Comparison of ENCODE assay signal across 8 cellular contexts in the genomic region with DNA sequence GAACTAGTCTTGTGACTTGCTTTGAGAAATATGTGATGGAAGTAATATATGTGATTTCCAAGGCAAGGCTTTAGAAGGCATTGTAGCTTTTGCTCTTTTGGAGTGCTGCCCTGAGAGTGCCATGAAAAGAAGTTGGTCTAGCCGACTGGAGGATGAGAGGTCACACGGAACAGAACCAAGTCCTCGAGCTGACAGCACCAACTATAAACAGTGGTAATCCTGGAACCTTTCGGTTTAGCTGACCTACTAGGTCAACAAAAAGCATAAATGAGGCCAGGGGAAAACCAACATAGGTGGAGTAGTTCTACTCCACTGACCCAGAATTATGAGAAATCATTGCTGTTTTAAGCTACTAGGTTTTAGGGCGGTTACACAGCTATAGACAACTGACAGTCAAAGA. TPM values are rescaled to one million over a fixed set of nuclear protein-coding genes. Genes with fewer than 3 reads are reported as not detected.
DNase-seq lines count a peak whose midpoint lies in the region; ATAC-seq and TF ChIP-seq lines count a peak whose summit lies in the region.

No MANE protein-coding gene starts in this region.

- H3K27me3 ChIP-seq in iPS-15b (ENCODE audit: control insufficient read depth, insufficient read depth, low read length) (no peaks in the 10 kb centered on the region), suprapubic skin (no peaks in the 10 kb centered on the region)

- H3K4me1 ChIP-seq in iPS-15b (ENCODE audit: control insufficient read depth, insufficient read depth, low read length) (peaks cover 6% of the 10 kb centered on the region), suprapubic skin (peaks cover 33% of the 10 kb centered on the region)

- no peak overlapping the region for H3K27ac ChIP-seq in suprapubic skin

- H3K27me3 Mint-ChIP-seq in activated T-cell treated with anti-CD3 and anti-CD28 coated beads, Interleukin-2, amount 50 U/mL, for 24 hours, result no peaks in the 10 kb centered on the region
- no peaks in the 10 kb centered on the region for H3K27me3 Mint-ChIP-seq in activated T-cell treated with anti-CD3 and anti-CD28 coated beads, Interleukin-2, amount 50 U/mL, for 4 hours (ENCODE audit: low read depth)
- no peaks in the 10 kb centered on the region for H3K27me3 Mint-ChIP-seq in activated T-helper 1 cell treated with anti-CD3 and anti-CD28 coated beads, Interleukin-12 subunit alpha, Interleukin-12 subunit beta, Interleukin-2, Interleukin-4 antibody, amounts not matched to agents 30 ng/mL and 10 ng/mL and 1 ng/mL, durations not matched to agents 14 hours and 24 hours and 36 hours (ENCODE audit: insufficient read depth)

- peaks cover 54% of the 10 kb centered on the region for H3K4me1 Mint-ChIP-seq in activated T-cell treated with anti-CD3 and anti-CD28 coated beads, Interleukin-2, amount 50 U/mL, for 24 hours (ENCODE audit: low read depth)
- H3K4me1 Mint-ChIP-seq in activated T-cell treated with anti-CD3 and anti-CD28 coated beads, Interleukin-2, amount 50 U/mL, for 4 hours (ENCODE audit: low read depth), result peaks cover 55% of the 10 kb centered on the region
- peaks cover 44% of the 10 kb centered on the region for H3K4me1 Mint-ChIP-seq in activated T-helper 1 cell treated with anti-CD3 and anti-CD28 coated beads, Interleukin-12 subunit alpha, Interleukin-12 subunit beta, Interleukin-2, Interleukin-4 antibody, amounts not matched to agents 30 ng/mL and 10 ng/mL and 1 ng/mL, durations not matched to agents 14 hours and 24 hours and 36 hours (ENCODE audit: low read depth)

- H3K36me3 Mint-ChIP-seq in activated T-cell treated with anti-CD3 and anti-CD28 coated beads, Interleukin-2, amount 50 U/mL, for 24 hours (ENCODE audit: low read depth), result peaks cover 36% of the 10 kb centered on the region
- peaks cover 26% of the 10 kb centered on the region for H3K36me3 Mint-ChIP-seq in activated T-cell treated with anti-CD3 and anti-CD28 coated beads, Interleukin-2, amount 50 U/mL, for 4 hours (ENCODE audit: insufficient read depth)
- H3K36me3 Mint-ChIP-seq in activated T-helper 1 cell treated with anti-CD3 and anti-CD28 coated beads, Interleukin-12 subunit alpha, Interleukin-12 subunit beta, Interleukin-2, Interleukin-4 antibody, amounts not matched to agents 30 ng/mL and 10 ng/mL and 1 ng/mL, durations not matched to agents 14 hours and 24 hours and 36 hours (ENCODE audit: low read depth), result peaks cover 32% of the 10 kb centered on the region

- TF ChIP-seq CTCF in WI38 (IDR thresholded peaks at IDR 0.05; ENCODE audit: low read depth, low read length), result no peak
- no peak for TF ChIP-seq CTCF in suprapubic skin (IDR thresholded peaks at IDR 0.05)

- intact Hi-C loops in activated T-helper 1 cell treated with anti-CD3 and anti-CD28 coated beads, Interleukin-12 subunit alpha, Interleukin-12 subunit beta, Interleukin-2, Interleukin-4 antibody, amounts not matched to agents 30 ng/mL and 10 ng/mL and 1 ng/mL, durations not matched to agents 14 hours and 24 hours and 36 hours (cut with micrococcal nuclease), result loop anchor here (5.0 kb wide), 3 partner anchors 410 to 1635 kb away; partner anchors contain the start of gene BCL10

- H3K9me3 Mint-ChIP-seq in activated T-cell treated with anti-CD3 and anti-CD28 coated beads, Interleukin-2, amount 50 U/mL, for 24 hours, result no peaks in the 10 kb centered on the region
- no peaks in the 10 kb centered on the region for H3K9me3 Mint-ChIP-seq in activated T-cell treated with anti-CD3 and anti-CD28 coated beads, Interleukin-2, amount 50 U/mL, for 4 hours
- no peaks in the 10 kb centered on the region for H3K9me3 Mint-ChIP-seq in activated T-helper 1 cell treated with anti-CD3 and anti-CD28 coated beads, Interleukin-12 subunit alpha, Interleukin-12 subunit beta, Interleukin-2, Interleukin-4 antibody, amounts not matched to agents 30 ng/mL and 10 ng/mL and 1 ng/mL, durations not matched to agents 14 hours and 24 hours and 36 hours

- 48% methylated on average over 5 of the region's 5 CpGs for WGBS in suprapubic skin

- ATAC-seq in activated T-cell treated with anti-CD3 and anti-CD28 coated beads, Interleukin-2, amount 50 U/mL, for 4 hours, result no peak
- no peak for ATAC-seq in HG03354 (IDR thresholded peaks at IDR 0.05; ENCODE audit: poor library complexity, severe bottlenecking, unreplicated experiment)

- H3K9me3 ChIP-seq in iPS-15b (ENCODE audit: control insufficient read depth, insufficient read depth, low read length) (no peaks in the 10 kb centered on the region), suprapubic skin (no peaks in the 10 kb centered on the region)

- no peaks in the 10 kb centered on the region for H3K36me3 ChIP-seq in iPS-15b (ENCODE audit: control insufficient read depth, insufficient read depth, low read length)
- peaks cover 5% of the 10 kb centered on the region for H3K36me3 ChIP-seq in suprapubic skin

- H3K4me3 Mint-ChIP-seq in activated T-cell treated with anti-CD3 and anti-CD28 coated beads, Interleukin-2, amount 50 U/mL, for 24 hours, result no peak overlapping the region
- H3K4me3 Mint-ChIP-seq in activated T-cell treated with anti-CD3 and anti-CD28 coated beads, Interleukin-2, amount 50 U/mL, for 4 hours, result no peak overlapping the region
- no peak overlapping the region for H3K4me3 Mint-ChIP-seq in activated T-helper 1 cell treated with anti-CD3 and anti-CD28 coated beads, Interleukin-12 subunit alpha, Interleukin-12 subunit beta, Interleukin-2, Interleukin-4 antibody, amounts not matched to agents 30 ng/mL and 10 ng/mL and 1 ng/mL, durations not matched to agents 14 hours and 24 hours and 36 hours

- no peak for DNase-seq in activated T-cell treated with anti-CD3 and anti-CD28 coated beads, Interleukin-2, amount 50 U/mL, for 24 hours
- DNase-seq in activated T-cell treated with anti-CD3 and anti-CD28 coated beads, Interleukin-2, amount 50 U/mL, for 4 hours, result no peak
- no peak for DNase-seq in suprapubic skin (ENCODE audit: low spot score in 2 of 2)
- DNase-seq in activated T-helper 1 cell treated with anti-CD3 and anti-CD28 coated beads, Interleukin-12 subunit alpha, Interleukin-12 subunit beta, Interleukin-2, Interleukin-4 antibody, amounts not matched to agents 30 ng/mL and 10 ng/mL and 1 ng/mL, durations not matched to agents 14 hours and 24 hours and 36 hours (ENCODE audit: low spot score), result no peak
- no peak for DNase-seq in activated effector memory CD4-positive, alpha-beta T cell treated with anti-CD3 and anti-CD28 coated beads, Interleukin-2, amount 50 U/mL, for 16 hours

- H3K4me3 ChIP-seq in WI38 (ENCODE audit: low read depth, low read length), result peak overlapping the region; percentile 99
- peak overlapping the region; percentile 100 for H3K4me3 ChIP-seq in iPS-15b (ENCODE audit: low read depth, low read length)
- H3K4me3 ChIP-seq in suprapubic skin, result peak overlapping the region; percentile 77

- TF ChIP-seq POLR2A in suprapubic skin (IDR thresholded peaks at IDR 0.05), result no peak

- H3K27ac Mint-ChIP-seq in activated T-cell treated with anti-CD3 and anti-CD28 coated beads, Interleukin-2, amount 50 U/mL, for 24 hours, result peak overlapping the region; percentile 73
- H3K27ac Mint-ChIP-seq in activated T-helper 1 cell treated with anti-CD3 and anti-CD28 coated beads, Interleukin-12 subunit alpha, Interleukin-12 subunit beta, Interleukin-2, Interleukin-4 antibody, amounts not matched to agents 30 ng/mL and 10 ng/mL and 1 ng/mL, durations not matched to agents 14 hours and 24 hours and 36 hours, result no peak overlapping the region

- H3K9ac ChIP-seq in iPS-15b (ENCODE audit: low read depth, low read length), result no peak overlapping the region

- TF ChIP-seq EP300 in suprapubic skin (IDR thresholded peaks at IDR 0.05), result no peak

RNA-seq across cellular contexts. Expression of gene SELENOF, which starts 1.4 kb away (rescaled TPM):
- total RNA-seq in activated T-cell treated with anti-CD3 and anti-CD28 coated beads, Interleukin-2, amount 50 U/mL, for 4 hours, result 100 to 1,000 TPM; 193 to 211 (median 204) TPM
- 10 to 100 TPM; 49.6 to 96.4 (median 88.7) TPM for total RNA-seq in suprapubic skin
- 174 and 198 TPM in 2 replicates for total RNA-seq in activated T-helper 1 cell treated with anti-CD3 and anti-CD28 coated beads, Interleukin-12 subunit alpha, Interleukin-12 subunit beta, Interleukin-2, Interleukin-4 antibody, amounts not matched to agents 30 ng/mL and 10 ng/mL and 1 ng/mL, durations not matched to agents 14 hours and 24 hours and 36 hours

RNA-seq across cellular contexts. Expression of gene HS2ST1, which starts 1.9 kb away (rescaled TPM):
- total RNA-seq in activated T-cell treated with anti-CD3 and anti-CD28 coated beads, Interleukin-2, amount 50 U/mL, for 4 hours, result 10 to 100 TPM; 15.0 to 18.0 (median 16.3) TPM
- 10 to 100 TPM in 2 of 4 donors, 1 to 10 TPM in 2; 6.3 to 11.7 (median 10.3) TPM for total RNA-seq in suprapubic skin
- total RNA-seq in activated T-helper 1 cell treated with anti-CD3 and anti-CD28 coated beads, Interleukin-12 subunit alpha, Interleukin-12 subunit beta, Interleukin-2, Interleukin-4 antibody, amounts not matched to agents 30 ng/mL and 10 ng/mL and 1 ng/mL, durations not matched to agents 14 hours and 24 hours and 36 hours, result 12.1 and 15.0 TPM in 2 replicates
